In the genomic region with DNA sequence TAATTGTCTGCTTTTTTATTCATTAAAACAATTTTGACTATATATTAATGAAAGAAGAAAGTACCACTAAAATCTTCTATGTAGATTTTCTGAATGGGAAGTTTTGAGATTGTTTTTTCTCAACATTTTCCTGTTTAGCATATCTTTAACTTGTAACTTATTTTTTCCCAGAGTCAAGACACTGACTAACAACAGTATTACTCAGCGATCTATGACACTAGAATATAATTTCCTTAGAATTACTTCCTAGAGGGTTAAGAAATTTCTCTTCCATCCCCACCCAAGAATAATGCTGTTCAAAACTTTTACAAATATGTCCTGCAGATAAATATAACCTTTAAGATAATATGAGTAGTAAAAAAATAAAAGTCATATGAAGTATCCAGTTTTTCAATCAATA, we compare ENCODE assay signal across 18 cellular contexts.
DNase-seq lines count a peak whose midpoint lies in the region; ATAC-seq, FAIRE-seq and TF ChIP-seq lines count a peak whose summit lies in the region.
"Had no signal": no experiment of that assay in that cellular context is flagged by ENCODE, and none has a peak within 500 bp of the region (broad histone marks: within the 10 kb centered on the region; RNA-seq: fewer than 3 reads in every experiment).

No MANE protein-coding gene starts in this region.

- H3K9me3 Mint-ChIP-seq in progenitor cell of endocrine pancreas (ENCODE audit: low read depth), result no peaks in the 10 kb centered on the region
- H3K9me3 Mint-ChIP-seq: CD8-positive, alpha-beta T cell; IgD-negative memory B cell had no signal

- H3K27me3 Mint-ChIP-seq in progenitor cell of endocrine pancreas, result no peaks in the 10 kb centered on the region

- no peaks in the 10 kb centered on the region for H4K20me1 ChIP-seq in GM23248 (ENCODE audit: insufficient read depth)
- H4K20me1 ChIP-seq: BLaER1 treated with 17β-estradiol and CSF1 and Interleukin-3, amounts not matched to agents 10 nM and 100 nM had no signal

- peaks cover 11% of the 10 kb centered on the region; the same call in 1 of the 2 replicates for H3F3A ChIP-seq in GM23248 (ENCODE audit: insufficient read depth)

- H3K27me3 ChIP-seq in GM23248 (replicated peaks; ENCODE audit: insufficient read depth) (no peaks in the 10 kb centered on the region), bronchial epithelial cell (ENCODE audit: control insufficient read depth, insufficient read depth, low read length) (no peaks in the 10 kb centered on the region)
- H3K27me3 ChIP-seq: BLaER1 treated with 17β-estradiol and CSF1 and Interleukin-3, amounts not matched to agents 10 nM and 100 nM had no signal

- H3K4me3 ChIP-seq in GM23248 (no peak overlapping the region), bronchial epithelial cell (ENCODE audit: low read depth, low read length) (no peak overlapping the region)
- H3K4me3 ChIP-seq: BLaER1 treated with 17β-estradiol and CSF1 and Interleukin-3, amounts not matched to agents 10 nM and 100 nM; GM12878 had no signal

- DNase-seq in GM23248 (peak; percentile 50), bronchial epithelial cell (ENCODE audit: low read depth) (peak; percentile 33), renal cortical epithelial cell (ENCODE audit: low read depth) (peak; percentile 26), progenitor cell of endocrine pancreas (ENCODE audit: low spot score, unreplicated experiment) (no peak), sciatic nerve (ENCODE audit: low spot score) (no peak)
- DNase-seq: Calu3; CD8-positive, alpha-beta T cell; DMS79 treated with DMSO at 0.1 percent for 48 hours; GOT3; H7; KBM-7 had no signal

- H3K36me3 ChIP-seq in GM23248 (ENCODE audit: low read depth), result no peaks in the 10 kb centered on the region
- no peaks in the 10 kb centered on the region for H3K36me3 ChIP-seq in bronchial epithelial cell (ENCODE audit: control insufficient read depth, insufficient read depth, low read length)
- H3K36me3 ChIP-seq: BLaER1 treated with 17β-estradiol and CSF1 and Interleukin-3, amounts not matched to agents 10 nM and 100 nM had no signal

- no peak for FAIRE-seq in bronchial epithelial cell (lab: Jason Lieb, UNC)
- FAIRE-seq: GM12878, HepG2, HTR-8/SVneo had no signal

- in situ Hi-C loops in GM23248 (cut with MboI), result no loop called here

- H3K4me3 Mint-ChIP-seq in progenitor cell of endocrine pancreas (ENCODE audit: low read depth), result no peak overlapping the region
- H3K4me3 Mint-ChIP-seq: B cell; CD8-positive, alpha-beta T cell; IgD-negative memory B cell had no signal

- peaks cover 1% of the 10 kb centered on the region for H3K4me1 Mint-ChIP-seq in progenitor cell of endocrine pancreas (ENCODE audit: low read depth)
- H3K4me1 Mint-ChIP-seq: B cell, IgD-negative memory B cell had no signal

- no peak overlapping the region for H3K9ac ChIP-seq in GM23248
- H3K9ac ChIP-seq: BLaER1 treated with 17β-estradiol and CSF1 and Interleukin-3, amounts not matched to agents 10 nM and 100 nM had no signal

- ATAC-seq in GM21737 (IDR thresholded peaks at IDR 0.05; ENCODE audit: unreplicated experiment) (no peak), sciatic nerve (no peak)
- ATAC-seq: CD8-positive, alpha-beta T cell; GM12878; HepG2 had no signal

- H2AFZ ChIP-seq in GM23248, result no peak overlapping the region

- H3K36me3 Mint-ChIP-seq in progenitor cell of endocrine pancreas (ENCODE audit: insufficient read depth), result no peaks in the 10 kb centered on the region
- H3K36me3 Mint-ChIP-seq: CD8-positive, alpha-beta T cell; IgD-negative memory B cell had no signal

- WGBS in GM23248 (ENCODE audit: low coverage in 1 of 2, low lambda C conversion rate in 2 of 2, missing lambda C conversion rate in 2 of 2), 2 experiments, result 62 to 68% methylated on average over 1 of the region's 1 CpG

- no peaks in the 10 kb centered on the region for H3K9me2 ChIP-seq in GM23248 (ENCODE audit: insufficient read depth)

- intact Hi-C loops in sciatic nerve (cut with DNase I), result no loop called here

- no peak overlapping the region for H3K4me2 ChIP-seq in GM23248 (ENCODE audit: unreplicated experiment)
- H3K4me2 ChIP-seq: BLaER1 treated with 17β-estradiol and CSF1 and Interleukin-3, amounts not matched to agents 10 nM and 100 nM had no signal

- 0 out of 2 replicates have a peak overlapping the region, but pooled peaks have one; percentile 3 for H3K27ac ChIP-seq in GM23248
- H3K27ac ChIP-seq: BLaER1 treated with 17β-estradiol and CSF1 and Interleukin-3, amounts not matched to agents 10 nM and 100 nM had no signal

- peaks cover 23% of the 10 kb centered on the region for H3K4me1 ChIP-seq in GM23248 (ENCODE audit: insufficient read depth)
- H3K4me1 ChIP-seq: BLaER1 treated with 17β-estradiol and CSF1 and Interleukin-3, amounts not matched to agents 10 nM and 100 nM had no signal

- H3K27ac Mint-ChIP-seq in progenitor cell of endocrine pancreas, result no peak overlapping the region
- H3K27ac Mint-ChIP-seq: B cell; CD8-positive, alpha-beta T cell; IgD-negative memory B cell had no signal

- no peaks in the 10 kb centered on the region for H3K9me3 ChIP-seq in GM23248 (ENCODE audit: low read depth)
- H3K9me3 ChIP-seq: BLaER1 treated with 17β-estradiol and CSF1 and Interleukin-3, amounts not matched to agents 10 nM and 100 nM had no signal

- TF ChIP-seq CTCF in bronchial epithelial cell (IDR thresholded peaks at IDR 0.05; ENCODE audit: insufficient read depth, low read length, severe bottlenecking) (no peak), progenitor cell of endocrine pancreas (IDR thresholded peaks at IDR 0.05; ENCODE audit: unreplicated experiment) (no peak)

- H3K79me2 ChIP-seq in GM23248 (ENCODE audit: insufficient read depth), result no peaks in the 10 kb centered on the region

Comparison
In these comparisons a context has a peak if more than half of its experiments do, and no peak if none do; other contexts are left out.
1. DNase-seq: peak in GM23248 (single experiment), bronchial epithelial cell (single experiment) and renal cortical epithelial cell (single experiment); none in progenitor cell of endocrine pancreas (single experiment) and sciatic nerve (single experiment).